1 cellular context compared by ENCODE assay signal in the genomic region with DNA sequence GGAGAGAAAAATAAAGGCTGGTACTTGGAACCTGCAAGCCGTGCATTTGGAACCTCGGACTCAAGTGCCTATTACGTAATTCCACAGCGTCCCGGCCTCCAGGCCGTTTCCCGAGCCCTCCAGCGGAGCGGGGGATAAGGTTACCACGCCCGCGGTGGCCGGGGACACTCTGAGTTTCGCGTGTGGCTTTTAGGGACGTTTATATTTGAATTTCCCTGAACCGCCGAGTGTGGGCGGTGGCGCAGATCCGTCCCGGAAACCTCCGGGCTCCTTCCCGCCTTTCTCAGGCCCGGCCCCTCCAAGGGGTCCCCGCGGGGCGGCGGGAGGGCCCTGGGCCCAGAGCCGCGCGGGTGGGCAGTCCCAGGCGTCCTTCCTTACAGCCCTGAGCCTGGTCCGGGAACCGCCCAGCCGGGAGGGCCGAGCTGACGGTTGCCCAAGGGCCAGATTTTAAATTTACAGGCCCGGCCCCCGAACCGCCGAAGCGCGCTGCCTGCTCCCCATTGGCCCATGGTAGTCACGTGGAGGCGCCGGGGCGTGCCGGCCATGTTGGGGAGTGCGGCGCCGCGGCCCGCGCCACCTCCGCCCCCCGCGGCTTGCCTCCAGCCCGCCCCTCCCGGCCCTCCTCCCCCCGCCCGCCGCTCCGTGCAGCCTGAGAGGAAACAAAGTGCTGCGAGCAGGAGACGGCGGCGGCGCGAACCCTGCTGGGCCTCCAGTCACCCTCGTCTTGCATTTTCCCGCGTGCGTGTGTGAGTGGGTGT.
TF ChIP-seq lines count a peak whose summit lies in the region.

A gene with protein sequence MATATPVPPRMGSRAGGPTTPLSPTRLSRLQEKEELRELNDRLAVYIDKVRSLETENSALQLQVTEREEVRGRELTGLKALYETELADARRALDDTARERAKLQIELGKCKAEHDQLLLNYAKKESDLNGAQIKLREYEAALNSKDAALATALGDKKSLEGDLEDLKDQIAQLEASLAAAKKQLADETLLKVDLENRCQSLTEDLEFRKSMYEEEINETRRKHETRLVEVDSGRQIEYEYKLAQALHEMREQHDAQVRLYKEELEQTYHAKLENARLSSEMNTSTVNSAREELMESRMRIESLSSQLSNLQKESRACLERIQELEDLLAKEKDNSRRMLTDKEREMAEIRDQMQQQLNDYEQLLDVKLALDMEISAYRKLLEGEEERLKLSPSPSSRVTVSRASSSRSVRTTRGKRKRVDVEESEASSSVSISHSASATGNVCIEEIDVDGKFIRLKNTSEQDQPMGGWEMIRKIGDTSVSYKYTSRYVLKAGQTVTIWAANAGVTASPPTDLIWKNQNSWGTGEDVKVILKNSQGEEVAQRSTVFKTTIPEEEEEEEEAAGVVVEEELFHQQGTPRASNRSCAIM (plus strand): TSS at position 638 of the 758 bp plus-strand sequence. CDS start 373 bp downstream, outside the sequence.

TF ChIP-seq in A549, 52 proteins besides CTCF, POLR2A, EP300 and RAD21 (continued from another document):
- TF ChIP-seq, protein P1, sequence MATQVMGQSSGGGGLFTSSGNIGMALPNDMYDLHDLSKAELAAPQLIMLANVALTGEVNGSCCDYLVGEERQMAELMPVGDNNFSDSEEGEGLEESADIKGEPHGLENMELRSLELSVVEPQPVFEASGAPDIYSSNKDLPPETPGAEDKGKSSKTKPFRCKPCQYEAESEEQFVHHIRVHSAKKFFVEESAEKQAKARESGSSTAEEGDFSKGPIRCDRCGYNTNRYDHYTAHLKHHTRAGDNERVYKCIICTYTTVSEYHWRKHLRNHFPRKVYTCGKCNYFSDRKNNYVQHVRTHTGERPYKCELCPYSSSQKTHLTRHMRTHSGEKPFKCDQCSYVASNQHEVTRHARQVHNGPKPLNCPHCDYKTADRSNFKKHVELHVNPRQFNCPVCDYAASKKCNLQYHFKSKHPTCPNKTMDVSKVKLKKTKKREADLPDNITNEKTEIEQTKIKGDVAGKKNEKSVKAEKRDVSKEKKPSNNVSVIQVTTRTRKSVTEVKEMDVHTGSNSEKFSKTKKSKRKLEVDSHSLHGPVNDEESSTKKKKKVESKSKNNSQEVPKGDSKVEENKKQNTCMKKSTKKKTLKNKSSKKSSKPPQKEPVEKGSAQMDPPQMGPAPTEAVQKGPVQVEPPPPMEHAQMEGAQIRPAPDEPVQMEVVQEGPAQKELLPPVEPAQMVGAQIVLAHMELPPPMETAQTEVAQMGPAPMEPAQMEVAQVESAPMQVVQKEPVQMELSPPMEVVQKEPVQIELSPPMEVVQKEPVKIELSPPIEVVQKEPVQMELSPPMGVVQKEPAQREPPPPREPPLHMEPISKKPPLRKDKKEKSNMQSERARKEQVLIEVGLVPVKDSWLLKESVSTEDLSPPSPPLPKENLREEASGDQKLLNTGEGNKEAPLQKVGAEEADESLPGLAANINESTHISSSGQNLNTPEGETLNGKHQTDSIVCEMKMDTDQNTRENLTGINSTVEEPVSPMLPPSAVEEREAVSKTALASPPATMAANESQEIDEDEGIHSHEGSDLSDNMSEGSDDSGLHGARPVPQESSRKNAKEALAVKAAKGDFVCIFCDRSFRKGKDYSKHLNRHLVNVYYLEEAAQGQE (IDR thresholded peaks at IDR 0.05), result no peak
- TF ChIP-seq TP53 (CRISPR knock-in tag; IDR thresholded peaks at IDR 0.05) (no peak), NFE2L2 (conservative IDR thresholded peaks at IDR 0.05; ENCODE audit: low read length) (no peak), TFCP2L1 (CRISPR knock-in tag; IDR thresholded peaks at IDR 0.05) (no peak), KDM5A (IDR thresholded peaks at IDR 0.05) (no peak), JUN (IDR thresholded peaks at IDR 0.05) (peak; percentile 48 to 85; a peak in 4 of 5 replicates), SREBF2 (IDR thresholded peaks at IDR 0.05) (no peak), ZNF302 (CRISPR knock-in tag; IDR thresholded peaks at IDR 0.05) (no peak), RCOR1 (IDR thresholded peaks at IDR 0.05; ENCODE audit: low read depth, low read length) (no peak), RARB (CRISPR knock-in tag; IDR thresholded peaks at IDR 0.05) (no peak), ZFP36 (IDR thresholded peaks at IDR 0.05; ENCODE audit: borderline replicate concordance, partially characterized antibody) (no peak), ZC3H11A (IDR thresholded peaks at IDR 0.05) (no peak), CBX2 (IDR thresholded peaks at IDR 0.05; ENCODE audit: borderline replicate concordance, low read depth) (no peak), SMC3 (IDR thresholded peaks at IDR 0.05) (no peak), RNF2 (IDR thresholded peaks at IDR 0.05; ENCODE audit: borderline replicate concordance, low read depth) (no peak), PHF8 (IDR thresholded peaks at IDR 0.05; ENCODE audit: borderline replicate concordance, low read depth) (peak; percentile 54), HOXA7 (CRISPR knock-in tag; IDR thresholded peaks at IDR 0.05) (no peak), FOSL2 (IDR thresholded peaks at IDR 0.05) (no peak), FOSL2 (CRISPR knock-in tag; IDR thresholded peaks at IDR 0.05) (no peak), BHLHE40 (IDR thresholded peaks at IDR 0.05; ENCODE audit: low read depth, low read length) (no peak), NR3C1 (IDR thresholded peaks at IDR 0.05) (no peak), ZSCAN20 (CRISPR knock-in tag; IDR thresholded peaks at IDR 0.05) (no peak), HEYL (CRISPR knock-in tag; IDR thresholded peaks at IDR 0.05) (no peak), MAFK (IDR thresholded peaks at IDR 0.05; ENCODE audit: partially characterized antibody) (no peak), CHD4 (IDR thresholded peaks at IDR 0.05; ENCODE audit: borderline replicate concordance) (no peak), KDM1A (IDR thresholded peaks at IDR 0.05; ENCODE audit: low read depth) (no peak), EHF (CRISPR knock-in tag; IDR thresholded peaks at IDR 0.05) (0 out of 2 replicates have a peak, but pooled peaks have one; percentile 19), CHD2 (IDR thresholded peaks at IDR 0.05; ENCODE audit: low read length, partially characterized antibody) (no peak)
- TF ChIP-seq, protein P2, sequence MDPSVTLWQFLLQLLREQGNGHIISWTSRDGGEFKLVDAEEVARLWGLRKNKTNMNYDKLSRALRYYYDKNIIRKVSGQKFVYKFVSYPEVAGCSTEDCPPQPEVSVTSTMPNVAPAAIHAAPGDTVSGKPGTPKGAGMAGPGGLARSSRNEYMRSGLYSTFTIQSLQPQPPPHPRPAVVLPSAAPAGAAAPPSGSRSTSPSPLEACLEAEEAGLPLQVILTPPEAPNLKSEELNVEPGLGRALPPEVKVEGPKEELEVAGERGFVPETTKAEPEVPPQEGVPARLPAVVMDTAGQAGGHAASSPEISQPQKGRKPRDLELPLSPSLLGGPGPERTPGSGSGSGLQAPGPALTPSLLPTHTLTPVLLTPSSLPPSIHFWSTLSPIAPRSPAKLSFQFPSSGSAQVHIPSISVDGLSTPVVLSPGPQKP (IDR thresholded peaks at IDR 0.05; ENCODE audit: low read depth, low read length), result no peak
- TF ChIP-seq, protein P3, sequence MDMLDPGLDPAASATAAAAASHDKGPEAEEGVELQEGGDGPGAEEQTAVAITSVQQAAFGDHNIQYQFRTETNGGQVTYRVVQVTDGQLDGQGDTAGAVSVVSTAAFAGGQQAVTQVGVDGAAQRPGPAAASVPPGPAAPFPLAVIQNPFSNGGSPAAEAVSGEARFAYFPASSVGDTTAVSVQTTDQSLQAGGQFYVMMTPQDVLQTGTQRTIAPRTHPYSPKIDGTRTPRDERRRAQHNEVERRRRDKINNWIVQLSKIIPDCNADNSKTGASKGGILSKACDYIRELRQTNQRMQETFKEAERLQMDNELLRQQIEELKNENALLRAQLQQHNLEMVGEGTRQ (IDR thresholded peaks at IDR 0.05), result peak; percentile 95
- TF ChIP-seq, protein P4, sequence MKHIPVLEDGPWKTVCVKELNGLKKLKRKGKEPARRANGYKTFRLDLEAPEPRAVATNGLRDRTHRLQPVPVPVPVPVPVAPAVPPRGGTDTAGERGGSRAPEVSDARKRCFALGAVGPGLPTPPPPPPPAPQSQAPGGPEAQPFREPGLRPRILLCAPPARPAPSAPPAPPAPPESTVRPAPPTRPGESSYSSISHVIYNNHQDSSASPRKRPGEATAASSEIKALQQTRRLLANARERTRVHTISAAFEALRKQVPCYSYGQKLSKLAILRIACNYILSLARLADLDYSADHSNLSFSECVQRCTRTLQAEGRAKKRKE (CRISPR knock-in tag; IDR thresholded peaks at IDR 0.05; ENCODE audit: low read depth), result no peak
- TF ChIP-seq, protein P5, sequence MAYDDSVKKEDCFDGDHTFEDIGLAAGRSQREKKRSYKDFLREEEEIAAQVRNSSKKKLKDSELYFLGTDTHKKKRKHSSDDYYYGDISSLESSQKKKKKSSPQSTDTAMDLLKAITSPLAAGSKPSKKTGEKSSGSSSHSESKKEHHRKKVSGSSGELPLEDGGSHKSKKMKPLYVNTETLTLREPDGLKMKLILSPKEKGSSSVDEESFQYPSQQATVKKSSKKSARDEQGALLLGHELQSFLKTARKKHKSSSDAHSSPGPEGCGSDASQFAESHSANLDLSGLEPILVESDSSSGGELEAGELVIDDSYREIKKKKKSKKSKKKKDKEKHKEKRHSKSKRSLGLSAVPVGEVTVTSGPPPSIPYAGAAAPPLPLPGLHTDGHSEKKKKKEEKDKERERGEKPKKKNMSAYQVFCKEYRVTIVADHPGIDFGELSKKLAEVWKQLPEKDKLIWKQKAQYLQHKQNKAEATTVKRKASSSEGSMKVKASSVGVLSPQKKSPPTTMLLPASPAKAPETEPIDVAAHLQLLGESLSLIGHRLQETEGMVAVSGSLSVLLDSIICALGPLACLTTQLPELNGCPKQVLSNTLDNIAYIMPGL (CRISPR knock-in tag; IDR thresholded peaks at IDR 0.05; ENCODE audit: borderline replicate concordance), result no peak
- TF ChIP-seq, protein P6, sequence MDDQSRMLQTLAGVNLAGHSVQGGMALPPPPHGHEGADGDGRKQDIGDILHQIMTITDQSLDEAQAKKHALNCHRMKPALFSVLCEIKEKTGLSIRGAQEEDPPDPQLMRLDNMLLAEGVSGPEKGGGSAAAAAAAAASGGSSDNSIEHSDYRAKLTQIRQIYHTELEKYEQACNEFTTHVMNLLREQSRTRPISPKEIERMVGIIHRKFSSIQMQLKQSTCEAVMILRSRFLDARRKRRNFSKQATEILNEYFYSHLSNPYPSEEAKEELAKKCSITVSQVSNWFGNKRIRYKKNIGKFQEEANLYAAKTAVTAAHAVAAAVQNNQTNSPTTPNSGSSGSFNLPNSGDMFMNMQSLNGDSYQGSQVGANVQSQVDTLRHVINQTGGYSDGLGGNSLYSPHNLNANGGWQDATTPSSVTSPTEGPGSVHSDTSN (IDR thresholded peaks at IDR 0.05), result 0 out of 2 replicates have a peak, but pooled peaks have one; percentile 33
- TF ChIP-seq, protein P7, sequence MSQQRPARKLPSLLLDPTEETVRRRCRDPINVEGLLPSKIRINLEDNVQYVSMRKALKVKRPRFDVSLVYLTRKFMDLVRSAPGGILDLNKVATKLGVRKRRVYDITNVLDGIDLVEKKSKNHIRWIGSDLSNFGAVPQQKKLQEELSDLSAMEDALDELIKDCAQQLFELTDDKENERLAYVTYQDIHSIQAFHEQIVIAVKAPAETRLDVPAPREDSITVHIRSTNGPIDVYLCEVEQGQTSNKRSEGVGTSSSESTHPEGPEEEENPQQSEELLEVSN (IDR thresholded peaks at IDR 0.05; ENCODE audit: borderline replicate concordance, low read depth), result peak; percentile 83
- TF ChIP-seq, protein P8, sequence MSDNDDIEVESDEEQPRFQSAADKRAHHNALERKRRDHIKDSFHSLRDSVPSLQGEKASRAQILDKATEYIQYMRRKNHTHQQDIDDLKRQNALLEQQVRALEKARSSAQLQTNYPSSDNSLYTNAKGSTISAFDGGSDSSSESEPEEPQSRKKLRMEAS (IDR thresholded peaks at IDR 0.05), result peak; percentile 88
